24 cellular contexts compared by ENCODE assay signal in the genomic region with DNA sequence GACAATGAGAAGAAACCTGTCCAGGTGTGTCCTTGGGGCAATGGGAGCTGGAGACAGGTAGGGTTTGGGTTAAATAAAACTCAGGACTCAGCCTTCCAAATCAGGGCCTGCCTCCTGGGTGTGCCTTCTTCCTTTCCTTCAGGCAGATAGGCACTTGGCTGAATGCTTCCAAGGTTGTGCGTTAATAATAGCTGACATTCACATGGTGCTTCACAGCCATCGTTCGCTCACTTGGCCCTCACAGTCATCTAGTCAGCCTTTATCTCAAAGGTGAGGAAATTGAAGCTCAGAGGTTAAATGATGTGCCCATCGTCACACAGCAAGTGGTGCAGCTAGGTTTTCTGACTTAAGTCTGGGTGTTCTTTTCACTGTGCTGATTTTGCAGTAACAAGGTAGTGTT. TPM values are rescaled to one million over a fixed set of nuclear protein-coding genes. Genes with fewer than 3 reads are reported as not detected.
DNase-seq lines count a peak whose midpoint lies in the region; ATAC-seq and TF ChIP-seq lines count a peak whose summit lies in the region.
"Had no signal": no experiment of that assay in that cellular context is flagged by ENCODE, and none has a peak within 500 bp of the region (broad histone marks: within the 10 kb centered on the region; RNA-seq: fewer than 3 reads in every experiment).

No MANE protein-coding gene starts in this region.

- intact Hi-C loops in Calu3 (cut with micrococcal nuclease; ENCODE audit: unreplicated experiment) (no loop called here), right lobe of liver (cut with DNase I) (no loop called here), left lung (cut with DNase I) (no loop called here)

- peak overlapping the region; percentile 57 for H3K27ac Mint-ChIP-seq in T-helper 1 cell treated with Interleukin-12 subunit alpha and Interleukin-12 subunit beta and Interleukin-4 antibody, amounts not matched to agents 30 μg/mL and 1 μg/mL, for 36 hours
- H3K27ac Mint-ChIP-seq in Calu3 (ENCODE audit: unreplicated experiment) (peak overlapping the region; percentile 96), osteocyte (ENCODE audit: unreplicated experiment) (peak overlapping the region; percentile 100)
- H3K27ac Mint-ChIP-seq in activated naive CD4-positive, alpha-beta T cell treated with anti-CD3 and anti-CD28 coated beads, Interleukin-2, amount 50 U/mL, for 72 hours, result peak overlapping the region; percentile 98 to 99
- H3K27ac Mint-ChIP-seq: immature natural killer cell, T-helper 17 cell had no signal

- no peaks in the 10 kb centered on the region for H3K27me3 Mint-ChIP-seq in T-helper 1 cell treated with Interleukin-12 subunit alpha and Interleukin-12 subunit beta and Interleukin-4 antibody, amounts not matched to agents 30 μg/mL and 1 μg/mL, for 36 hours (ENCODE audit: low read depth)
- H3K27me3 Mint-ChIP-seq in Calu3 (ENCODE audit: unreplicated experiment) (no peaks in the 10 kb centered on the region), osteocyte (ENCODE audit: unreplicated experiment) (no peaks in the 10 kb centered on the region)
- H3K27me3 Mint-ChIP-seq: T-helper 17 cell had no signal

- H3K9me3 ChIP-seq in right lobe of liver (no peaks in the 10 kb centered on the region), left lung (no peaks in the 10 kb centered on the region)
- H3K9me3 ChIP-seq: heart right ventricle, stomach, tibial nerve had no signal

- DNase-seq in T-helper 1 cell (no peak), Calu3 (no peak), osteocyte (ENCODE audit: extremely low spot score, unreplicated experiment) (no peak), dedifferentiated amniotic fluid mesenchymal stem cell (ENCODE audit: extremely low spot score) (no peak), right lobe of liver (no peak), left lung (no peak)
- no peak for DNase-seq in activated naive CD4-positive, alpha-beta T cell treated with anti-CD3 and anti-CD28 coated beads, Interleukin-2, amount 50 U/mL, for 72 hours (ENCODE audit: low spot score in 2 of 2)
- DNase-seq: 8988T; activated CD8-positive, alpha-beta memory T cell treated with anti-CD3 and anti-CD28 coated beads for 24 hours; dermis blood vessel endothelial cell; heart right ventricle; immature natural killer cell; MM.1S; NCI-H1417 treated with DMSO at 0.1 percent for 48 hours; NCI-H2107; NCI-H446 treated with DMSO at 0.1 percent for 48 hours; PC-3; SIG-M5; stomach; T-helper 17 cell had no signal

- peaks cover 10 to 58% (median 35%) of the 10 kb centered on the region in 4 donors for H3K36me3 ChIP-seq in right lobe of liver
- peaks cover 0 to 90% of the 10 kb centered on the region in 2 donors for H3K36me3 ChIP-seq in left lung

- H3K4me1 ChIP-seq in right lobe of liver (peaks cover 0 to 47% (median 14%) of the 10 kb centered on the region in 4 donors), left lung (peaks cover 16 to 46% of the 10 kb centered on the region in 2 donors)

- BruUV-seq in Calu3 (replicated peaks; lab: Mats Ljungman, UMichigan), result no TSS peak

- no peak for ATAC-seq in activated naive CD4-positive, alpha-beta T cell treated with anti-CD3 and anti-CD28 coated beads, Interleukin-2, amount 50 U/mL, for 72 hours
- ATAC-seq in right lobe of liver, result no peak
- no peak for ATAC-seq in left lung
- ATAC-seq: HCT116, heart right ventricle, K562, PC-3, T-helper 17 cell had no signal

- CTCF ChIA-PET in Calu3 (lab: Charles Lee), result interaction anchor here (1.2 to 2.1 kb wide), 2 partner anchors 9 kb away, joined by 3 to 7 read pairs; a partner anchor contains a TSS

- no peak overlapping the region for H3K4me3 Mint-ChIP-seq in T-helper 1 cell treated with Interleukin-12 subunit alpha and Interleukin-12 subunit beta and Interleukin-4 antibody, amounts not matched to agents 30 μg/mL and 1 μg/mL, for 36 hours
- H3K4me3 Mint-ChIP-seq in Calu3 (ENCODE audit: low read depth, unreplicated experiment) (no peak overlapping the region), osteocyte (ENCODE audit: unreplicated experiment) (no peak overlapping the region)
- H3K4me3 Mint-ChIP-seq: immature natural killer cell, T-helper 17 cell had no signal

- no peaks in the 10 kb centered on the region for H3K9me3 Mint-ChIP-seq in T-helper 1 cell treated with Interleukin-12 subunit alpha and Interleukin-12 subunit beta and Interleukin-4 antibody, amounts not matched to agents 30 μg/mL and 1 μg/mL, for 36 hours
- H3K9me3 Mint-ChIP-seq in Calu3 (ENCODE audit: low read depth, unreplicated experiment), result no peaks in the 10 kb centered on the region
- H3K9me3 Mint-ChIP-seq in activated naive CD4-positive, alpha-beta T cell treated with anti-CD3 and anti-CD28 coated beads, Interleukin-2, amount 50 U/mL, for 72 hours, result no peaks in the 10 kb centered on the region
- no peaks in the 10 kb centered on the region for H3K9me3 Mint-ChIP-seq in osteocyte (ENCODE audit: unreplicated experiment)
- H3K9me3 Mint-ChIP-seq: immature natural killer cell had no signal

- TF ChIP-seq CTCF in Calu3 (IDR thresholded peaks at IDR 0.05; ENCODE audit: unreplicated experiment) (no peak), osteocyte (IDR thresholded peaks at IDR 0.05) (no peak), right lobe of liver (IDR thresholded peaks at IDR 0.05) (no peak), left lung (IDR thresholded peaks at IDR 0.05) (no peak)

- H3K4me3 ChIP-seq in right lobe of liver (no peak overlapping the region), left lung (no peak overlapping the region)
- H3K4me3 ChIP-seq: heart right ventricle, K562, stomach, tibial nerve had no signal

- TF ChIP-seq POLR2A in right lobe of liver (IDR thresholded peaks at IDR 0.05), result no peak

- 67% methylated on average over 1 of the region's 4 CpGs for WGBS in right lobe of liver (ENCODE audit: insufficient coverage, low coverage, low lambda C conversion rate, missing lambda C conversion rate)

- peaks cover 58% of the 10 kb centered on the region for H3K36me3 Mint-ChIP-seq in T-helper 1 cell treated with Interleukin-12 subunit alpha and Interleukin-12 subunit beta and Interleukin-4 antibody, amounts not matched to agents 30 μg/mL and 1 μg/mL, for 36 hours (ENCODE audit: low read depth)
- H3K36me3 Mint-ChIP-seq in Calu3 (ENCODE audit: insufficient read depth, unreplicated experiment) (peaks cover 94% of the 10 kb centered on the region), osteocyte (ENCODE audit: unreplicated experiment) (peaks cover 56% of the 10 kb centered on the region)
- H3K36me3 Mint-ChIP-seq in activated naive CD4-positive, alpha-beta T cell treated with anti-CD3 and anti-CD28 coated beads, Interleukin-2, amount 50 U/mL, for 72 hours, result peaks cover 32 to 45% of the 10 kb centered on the region in 2 donors

- peaks cover 40% of the 10 kb centered on the region for H3K4me1 Mint-ChIP-seq in T-helper 1 cell treated with Interleukin-12 subunit alpha and Interleukin-12 subunit beta and Interleukin-4 antibody, amounts not matched to agents 30 μg/mL and 1 μg/mL, for 36 hours (ENCODE audit: low read depth)
- H3K4me1 Mint-ChIP-seq in Calu3 (ENCODE audit: low read depth, unreplicated experiment) (peaks cover 42% of the 10 kb centered on the region), osteocyte (ENCODE audit: unreplicated experiment) (peaks cover 47% of the 10 kb centered on the region)

- H3K27ac ChIP-seq in right lobe of liver (no peak overlapping the region), left lung (no peak overlapping the region)
- H3K27ac ChIP-seq: stomach, tibial nerve had no signal

- no peaks in the 10 kb centered on the region for H3K27me3 ChIP-seq in right lobe of liver
- no peaks in the 10 kb centered on the region for H3K27me3 ChIP-seq in left lung
- H3K27me3 ChIP-seq: heart right ventricle, stomach, tibial nerve had no signal

RNA-seq across cellular contexts. Expression of a gene that starts 9.5 kb away (rescaled TPM):
- total RNA-seq in Calu3 (2022) (216 and 247 TPM in 2 replicates), osteocyte (250 and 278 TPM in 2 replicates), right lobe of liver (100 to 1,000 TPM in 4 of 6 experiments, 10 to 100 TPM in 2; 63.1 to 156 (median 117) TPM), left lung (100 to 1,000 TPM; 165 to 173 TPM)
- total RNA-seq in activated naive CD4-positive, alpha-beta T cell treated with anti-CD3 and anti-CD28 coated beads, Interleukin-2, amount 50 U/mL, for 72 hours, result 10 to 100 TPM; 81.9 to 92.5 TPM

RNA-seq across cellular contexts. Expression of a gene that starts 20.0 kb away (rescaled TPM):
- total RNA-seq in Calu3 (2022), result 1.1 and 1.2 TPM in 2 replicates
- total RNA-seq in activated naive CD4-positive, alpha-beta T cell treated with anti-CD3 and anti-CD28 coated beads, Interleukin-2, amount 50 U/mL, for 72 hours, result 1 to 10 TPM; 1.3 to 3.6 TPM
- total RNA-seq in osteocyte, result 49.4 and 53.4 TPM in 2 replicates
- total RNA-seq in right lobe of liver, result 10 to 100 TPM; 18.9 to 26.6 (median 23.8) TPM
- 10 to 100 TPM; 25.9 to 48.6 TPM for total RNA-seq in left lung

RNA-seq across cellular contexts. Expression of a gene that starts 43.7 kb away (rescaled TPM):
- total RNA-seq in Calu3 (2022) (111 and 126 TPM in 2 replicates), osteocyte (74.4 and 76.5 TPM in 2 replicates), right lobe of liver (10 to 100 TPM in 2 of 6 experiments, 1 to 10 TPM in 4; 7.0 to 10.5 (median 9.9) TPM), left lung (10 to 100 TPM; 43.0 to 53.8 TPM)
- total RNA-seq in activated naive CD4-positive, alpha-beta T cell treated with anti-CD3 and anti-CD28 coated beads, Interleukin-2, amount 50 U/mL, for 72 hours, result 10 to 100 TPM; 29.1 to 66.5 TPM

RNA-seq across cellular contexts. Expression of a gene that starts 49.9 kb away (rescaled TPM):
- total RNA-seq in Calu3 (2022), result 29.4 and 37.1 TPM in 2 replicates
- total RNA-seq in activated naive CD4-positive, alpha-beta T cell treated with anti-CD3 and anti-CD28 coated beads, Interleukin-2, amount 50 U/mL, for 72 hours, result 10 to 100 TPM; 15.4 to 24.5 TPM
- total RNA-seq in osteocyte, result 16.2 and 18.3 TPM in 2 replicates
- total RNA-seq in right lobe of liver, result 10 to 100 TPM in 3 of 6 experiments, 1 to 10 TPM in 3; 7.2 to 11.7 (median 9.2) TPM
- 10 to 100 TPM; 21.5 to 32.4 TPM for total RNA-seq in left lung
